In the genomic region with DNA sequence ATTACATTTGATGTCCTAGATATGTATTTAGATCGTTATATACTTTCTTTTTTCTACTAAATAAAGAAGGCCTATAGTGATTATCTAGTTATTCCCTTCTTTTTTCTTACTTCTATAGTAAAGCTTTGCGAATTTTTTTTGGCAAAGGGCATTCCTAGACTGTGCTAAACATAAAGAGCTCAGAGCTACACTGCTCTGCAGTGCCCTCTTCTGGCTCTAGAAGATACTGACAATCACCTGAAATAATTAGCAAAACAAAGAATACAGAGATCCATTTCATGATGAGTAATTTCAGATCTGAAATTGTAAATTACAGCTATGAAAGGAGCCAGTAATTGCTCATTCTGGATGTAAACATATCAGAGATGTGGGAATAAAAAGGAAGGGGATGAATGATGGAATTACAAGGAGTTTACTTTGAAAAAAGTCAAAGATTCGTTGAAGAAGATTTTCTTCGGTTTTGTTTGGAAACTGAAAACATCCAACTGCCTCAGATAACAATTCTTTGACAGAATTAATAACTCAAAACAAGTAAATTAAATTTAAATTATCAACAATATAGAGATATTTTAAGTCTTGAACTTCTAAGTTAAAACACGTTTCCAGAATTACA, we compare ENCODE assay signal across 8 cellular contexts.
DNase-seq lines count a peak whose midpoint lies in the region; ATAC-seq, FAIRE-seq and TF ChIP-seq lines count a peak whose summit lies in the region.

No MANE protein-coding gene starts in this region.

- ATAC-seq in GM19397 (IDR thresholded peaks at IDR 0.05; ENCODE audit: unreplicated experiment) (peak; percentile 69), HG03469 (IDR thresholded peaks at IDR 0.05; ENCODE audit: unreplicated experiment) (peak; percentile 87), left lung (peak; percentile 85)

- H3K4me1 ChIP-seq in NT2/D1 (ENCODE audit: insufficient read depth, insufficient read length) = no peaks in the 10 kb centered on the region
- no peaks in the 10 kb centered on the region for H3K4me1 ChIP-seq in left lung

- no peak overlapping the region for H3K9ac ChIP-seq in NT2/D1 (ENCODE audit: insufficient read length, low read depth)

- no peak for TF ChIP-seq POLR2A in lower leg skin (IDR thresholded peaks at IDR 0.05)

- H3K27me3 ChIP-seq in NT2/D1 (ENCODE audit: insufficient read depth, insufficient read length) (no peaks in the 10 kb centered on the region), bronchial epithelial cell (ENCODE audit: control insufficient read depth, insufficient read depth, low read length) (no peaks in the 10 kb centered on the region), left lung (peaks cover 0 to 8% of the 10 kb centered on the region in 2 donors)

- no peaks in the 10 kb centered on the region for H3K9me3 ChIP-seq in NT2/D1 (ENCODE audit: insufficient read depth, low read length)
- H3K9me3 ChIP-seq in left lung = no peaks in the 10 kb centered on the region

- no peak for FAIRE-seq in bronchial epithelial cell (lab: Jason Lieb, UNC)

- 53 to 60% methylated on average over 5 of the region's 5 CpGs for WGBS in lower leg skin, 2 donors

- H3K27ac ChIP-seq in left lung = no peak overlapping the region

- DNase-seq in NCI-H2107 treated with DMSO at 0.1 percent for 48 hours (lab: John Stamatoyannopoulos, UW; ENCODE audit: unreplicated experiment) (peak; percentile 40), NCI-H2107 (lab: John Stamatoyannopoulos, UW) (no peak), NT2/D1 (ENCODE audit: low read depth, low spot score) (peak; percentile 44), bronchial epithelial cell (ENCODE audit: low read depth) (peak; percentile 61), left lung (no peak), lower leg skin (ENCODE audit: low spot score in 2 of 2) (no peak)

- intact Hi-C loops in left lung (cut with DNase I) = no loop called here
- intact Hi-C loops in lower leg skin (cut with DNase I; ENCODE audit: low total_unique reads) = loop anchor here (10.0 kb wide), 1 partner anchor 553 kb away; no protein-coding TSS in a partner anchor

- H3K36me3 ChIP-seq in NT2/D1 (ENCODE audit: insufficient read depth, insufficient read length, low read length) = no peaks in the 10 kb centered on the region
- no peaks in the 10 kb centered on the region for H3K36me3 ChIP-seq in bronchial epithelial cell (ENCODE audit: control insufficient read depth, insufficient read depth, low read length)
- H3K36me3 ChIP-seq in left lung = no peaks in the 10 kb centered on the region

- H3K4me3 ChIP-seq in NT2/D1 (ENCODE audit: insufficient read length, low read depth) = no peak overlapping the region
- no peak overlapping the region for H3K4me3 ChIP-seq in bronchial epithelial cell (ENCODE audit: low read depth, low read length)
- no peak overlapping the region for H3K4me3 ChIP-seq in left lung
- no peak overlapping the region for H3K4me3 ChIP-seq in lower leg skin (ENCODE audit: low read depth, poor library complexity, severe bottlenecking)

- TF ChIP-seq CTCF in bronchial epithelial cell (IDR thresholded peaks at IDR 0.05; ENCODE audit: insufficient read depth, low read length, severe bottlenecking) = peak; percentile 62
- TF ChIP-seq CTCF in left lung (IDR thresholded peaks at IDR 0.05) = peak; percentile 29 to 55
- TF ChIP-seq CTCF in lower leg skin (IDR thresholded peaks at IDR 0.05) = no peak

Comparison
In these comparisons a context has a peak if more than half of its experiments do, and no peak if none do; other contexts are left out.
1. DNase-seq: peak in NCI-H2107 treated with DMSO at 0.1 percent for 48 hours (single experiment), NT2/D1 (single experiment) and bronchial epithelial cell (single experiment); none in NCI-H2107 (single experiment), left lung (0 of 2) and lower leg skin (0 of 2).
2. CTCF ChIP-seq: peak in bronchial epithelial cell (single experiment) and left lung (2 of 2); none in lower leg skin (0 of 3).
3. Peak in every context shown above with its lines, with median percentiles within 50 percentile points of each other: ATAC-seq.